ENCODE assay signal across 15 cellular contexts in genomic region chr5:172864747-172865146, GRCh38.
"Had no signal": no experiment of that assay in that cellular context is flagged by ENCODE, and none has a peak within 500 bp of the region (broad histone marks: within the 10 kb centered on the region; RNA-seq: fewer than 3 reads in every experiment).

No MANE protein-coding gene starts in this region.

- FAIRE-seq: frontal cortex, keratinocyte had no signal

- DNase-seq: activated effector memory CD4-positive, alpha-beta T cell treated with Interleukin-2 at 50 U/mL for 16 hours; activated T-cell treated with anti-CD3 and anti-CD28 coated beads, Interleukin-2, amount 50 U/mL, for 1 hour; amygdala; brain microvascular endothelial cell; dermis blood vessel endothelial cell; left ventricle myocardium superior; SW 1271; upper lobe of left lung had no signal

- H3K4me3 Mint-ChIP-seq: activated naive CD4-positive, alpha-beta T cell treated with anti-CD3 and anti-CD28 coated beads, Interleukin-2, amount 50 U/mL, for 24 hours; stimulated activated effector memory CD8-positive, alpha-beta T cell treated with anti-CD3 and anti-CD28 coated beads, Interleukin-12 subunit alpha, Interleukin-12 subunit beta, amount 100 ng/mL, for 72 hours; T-helper 2 cell treated with Interferon-gamma antibody and Interleukin-4, amounts not matched to agents 5 μg/mL and 100 μg/mL, for 36 hours had no signal

- H3K27me3 Mint-ChIP-seq: activated naive CD4-positive, alpha-beta T cell treated with anti-CD3 and anti-CD28 coated beads, Interleukin-2, amount 50 U/mL, for 24 hours had no signal

- H3K9me3 ChIP-seq: right atrium auricular region, upper lobe of left lung had no signal

- H3K27ac ChIP-seq: brain microvascular endothelial cell, right atrium auricular region had no signal

- H3K36me3 ChIP-seq: brain microvascular endothelial cell, right atrium auricular region, upper lobe of left lung had no signal

- ATAC-seq: activated CD4-positive, CD25-positive, alpha-beta regulatory T cell treated with anti-CD3 and anti-CD28 coated beads, Interleukin-2, amount 50 U/mL, for 24 hours; left ventricle myocardium superior; stimulated activated effector memory CD8-positive, alpha-beta T cell treated with anti-CD3 and anti-CD28 coated beads, Interleukin-12 subunit alpha, Interleukin-12 subunit beta, amount 100 ng/mL, for 72 hours had no signal

- H3K36me3 Mint-ChIP-seq: activated naive CD4-positive, alpha-beta T cell treated with anti-CD3 and anti-CD28 coated beads, Interleukin-2, amount 50 U/mL, for 24 hours had no signal

- H3K27me3 ChIP-seq: brain microvascular endothelial cell, right atrium auricular region, upper lobe of left lung had no signal

- H3K9me3 Mint-ChIP-seq: activated naive CD4-positive, alpha-beta T cell treated with anti-CD3 and anti-CD28 coated beads, Interleukin-2, amount 50 U/mL, for 24 hours; stimulated activated effector memory CD8-positive, alpha-beta T cell treated with anti-CD3 and anti-CD28 coated beads, Interleukin-12 subunit alpha, Interleukin-12 subunit beta, amount 100 ng/mL, for 72 hours; T-helper 2 cell treated with Interferon-gamma antibody and Interleukin-4, amounts not matched to agents 5 μg/mL and 100 μg/mL, for 36 hours had no signal

- H3K27ac Mint-ChIP-seq: activated naive CD4-positive, alpha-beta T cell treated with anti-CD3 and anti-CD28 coated beads, Interleukin-2, amount 50 U/mL, for 24 hours; stimulated activated effector memory CD8-positive, alpha-beta T cell treated with anti-CD3 and anti-CD28 coated beads, Interleukin-12 subunit alpha, Interleukin-12 subunit beta, amount 100 ng/mL, for 72 hours; T-helper 2 cell treated with Interferon-gamma antibody and Interleukin-4, amounts not matched to agents 5 μg/mL and 100 μg/mL, for 36 hours had no signal

- H3K4me3 ChIP-seq: right atrium auricular region, upper lobe of left lung had no signal
